Comparison of ENCODE assay signal across 11 cellular contexts in genomic region chr12:25089738-25090137, GRCh38.
A peak's percentile ranks its signal among the peaks of the same experiment; 100 is the strongest.
DNase-seq lines count a peak whose midpoint lies in the region; ATAC-seq, FAIRE-seq and TF ChIP-seq lines count a peak whose summit lies in the region.
"Had no signal": no experiment of that assay in that cellular context is flagged by ENCODE, and none has a peak within 500 bp of the region (broad histone marks: within the 10 kb centered on the region; RNA-seq: fewer than 3 reads in every experiment).

No MANE protein-coding gene starts in this region.

- TF ChIP-seq EP300 in GM12878 (IDR thresholded peaks at IDR 0.05; ENCODE audit: borderline replicate concordance in 1 of 2, control insufficient read depth in 1 of 2, low read depth in 2 of 2, low read length in 2 of 2) = no peak

- no peak for FAIRE-seq in GM12878 (lab: Jason Lieb, UNC)
- FAIRE-seq: A549 had no signal

- SMC1A ChIA-PET in GM12878 (lab: Charles Lee; ENCODE audit: uncharacterized antibody, unreplicated experiment) = interaction anchor here (0.7 to 3.1 kb wide), 9 partner anchors 10 to 165 kb away, joined by 3 to 14 read pairs (median 3); no protein-coding TSS in a partner anchor

- H2AFZ ChIP-seq in GM12878 (ENCODE audit: control insufficient read depth, low read depth, low read length) = no peak overlapping the region

- ATAC-seq in activated CD4-positive, CD25-positive, alpha-beta regulatory T cell treated with anti-CD3 and anti-CD28 coated beads, Interleukin-2, amount 50 U/mL, for 24 hours = peak; percentile 44 to 71
- ATAC-seq in GM12878 (no peak), GM21717 (IDR thresholded peaks at IDR 0.05; ENCODE audit: unreplicated experiment) (no peak), HG03457 (IDR thresholded peaks at IDR 0.05; ENCODE audit: unreplicated experiment) (no peak)
- ATAC-seq: A549 had no signal

- no peak for TF ChIP-seq RAD21 in GM12878 (IDR thresholded peaks at IDR 0.05; ENCODE audit: insufficient read depth, low read depth, low read length)

- intact Hi-C loops in GM12878 (cut with micrococcal nuclease; ENCODE audit: unreplicated experiment) = no loop called here

- TF ChIP-seq POLR2A in GM12878 (IDR thresholded peaks at IDR 0.05; ENCODE audit: low read depth, low read length) = no peak

- RAD21 ChIA-PET in GM12878 (lab: Charles Lee; ENCODE audit: unreplicated experiment) = no interaction called here

- H4K20me1 ChIP-seq in GM12878 (ENCODE audit: control insufficient read depth, insufficient read depth) = no peaks in the 10 kb centered on the region

- H3K27me3 ChIP-seq in GM12878 (replicated peaks in 1 of 2; ENCODE audit: control insufficient read depth in 2 of 2, insufficient read depth in 2 of 2, low read length in 1 of 2) = no peaks in the 10 kb centered on the region
- H3K27me3 ChIP-seq in neutrophil = no peaks in the 10 kb centered on the region

- H3K4me3 ChIP-seq in GM12878 (no peak overlapping the region), neutrophil (ENCODE audit: low read depth in 1 of 2, low read length in 1 of 2) (no peak overlapping the region)
- H3K4me3 ChIP-seq: A549 had no signal

- in situ Hi-C loops in GM12878 (cut with MboI) = no loop called here

- no TSS peak for BruUV-seq in GM12878 (replicated peaks; lab: Mats Ljungman, UMichigan)

- no peak overlapping the region for H3K4me2 ChIP-seq in GM12878 (ENCODE audit: control insufficient read depth, insufficient read depth)
- H3K4me2 ChIP-seq: A549 had no signal

- no peak for DNase-seq in activated CD4-positive, CD25-positive, alpha-beta regulatory T cell (lab: John Stamatoyannopoulos, UW)
- DNase-seq in M059J (ENCODE audit: low read depth) (peak; percentile 71), GM12878 (ENCODE audit: low read depth, low spot score) (no peak), SIG-M5 (lab: John Stamatoyannopoulos, UW) (no peak)
- DNase-seq: EL, NCI-H1417 had no signal

- H3K9ac ChIP-seq in GM12878 (ENCODE audit: control insufficient read depth, insufficient read depth, low read length) = no peak overlapping the region

- H3K9me3 ChIP-seq in GM12878 (replicated peaks; ENCODE audit: control insufficient read depth, insufficient read depth, low read length) (peaks cover 3% of the 10 kb centered on the region; the same call in 1 of the 3 replicates), neutrophil (no peaks in the 10 kb centered on the region)

- H3K4me1 ChIP-seq in GM12878 (ENCODE audit: control insufficient read depth, insufficient read depth, low read length) = peaks cover 9% of the 10 kb centered on the region
- H3K4me1 ChIP-seq in neutrophil (ENCODE audit: control insufficient read depth in 1 of 2, insufficient read depth in 1 of 2, low read depth in 1 of 2, low read length in 1 of 2) = peaks cover 0 to 7% of the 10 kb centered on the region in 2 experiments
- H3K4me1 ChIP-seq: A549 had no signal

- peak overlapping the region; percentile 20; the same call in 1 of the 2 replicates for H3K27ac ChIP-seq in GM12878 (ENCODE audit: control insufficient read depth, insufficient read depth)
- H3K27ac ChIP-seq in neutrophil = peak overlapping the region; percentile 19
- H3K27ac ChIP-seq: A549 had no signal

- no peaks in the 10 kb centered on the region for H3K79me2 ChIP-seq in GM12878 (ENCODE audit: control insufficient read depth, insufficient read depth, low read length)

- POLR2A ChIA-PET in GM12878 (lab: Charles Lee) = no interaction called here

- CTCF ChIA-PET in GM12878 (lab: Yijun Ruan, JAX) = no interaction called here

- TF ChIP-seq CTCF in GM12878 (IDR thresholded peaks at IDR 0.05 in 2 of 3, conservative IDR thresholded peaks at IDR 0.05 in 1 of 3; ENCODE audit: control insufficient read depth in 2 of 3, extremely low read depth in 1 of 3, insufficient read depth in 1 of 3, low read depth in 3 of 3, low read length in 3 of 3) = no peak
- TF ChIP-seq CTCF in neutrophil (IDR thresholded peaks at IDR 0.05) = no peak

- WGBS in GM12878 (ENCODE audit: insufficient coverage, insufficient replicate concordance, low lambda C conversion rate, missing lambda C conversion rate) = 34% methylated on average over 2 of the region's 2 CpGs

- H3K36me3 ChIP-seq in GM12878 (ENCODE audit: control insufficient read depth in 2 of 2, insufficient read depth in 2 of 2, low read length in 1 of 2) = peaks cover 12 to 54% of the 10 kb centered on the region in 2 experiments
- peaks cover 87% of the 10 kb centered on the region for H3K36me3 ChIP-seq in neutrophil

TF ChIP-seq in GM12878, 131 proteins besides CTCF, POLR2A, EP300 and RAD21:
- TF ChIP-seq FOS (IDR thresholded peaks at IDR 0.05; ENCODE audit: borderline replicate concordance, extremely low read depth, insufficient read length) (no peak), SMC3 (IDR thresholded peaks at IDR 0.05; ENCODE audit: borderline replicate concordance, low read length) (no peak)
TF ChIP-seq in GM12878: peak in this region for 0.

Comparison
In these comparisons a context has a peak if more than half of its experiments do, and no peak if none do; other contexts are left out.
1. ATAC-seq: peak in activated CD4-positive, CD25-positive, alpha-beta regulatory T cell treated with anti-CD3 and anti-CD28 coated beads, Interleukin-2, amount 50 U/mL, for 24 hours (2 of 2); none in GM12878 (single experiment), GM21717 (single experiment) and HG03457 (single experiment).